In genomic region chr18:75314117-75314516, GRCh38 we compare ENCODE assay signal across 22 cellular contexts.
DNase-seq lines count a peak whose midpoint lies in the region; ATAC-seq and TF ChIP-seq lines count a peak whose summit lies in the region.
"Had no signal": no experiment of that assay in that cellular context is flagged by ENCODE, and none has a peak within 500 bp of the region (broad histone marks: within the 10 kb centered on the region; RNA-seq: fewer than 3 reads in every experiment).

No MANE protein-coding gene starts in this region.

- H3K27ac Mint-ChIP-seq in HFFc6 (no peak overlapping the region), mesothelial cell of epicardium (no peak overlapping the region)
- H3K27ac Mint-ChIP-seq: activated CD4-positive, alpha-beta T cell treated with anti-CD3 and anti-CD28 coated beads for 36 hours; natural killer cell; T-helper 2 cell treated with Interferon-gamma antibody and Interleukin-4, amounts not matched to agents 5 μg/mL and 100 μg/mL, for 36 hours had no signal

- ATAC-seq in HG03460 (IDR thresholded peaks at IDR 0.05; ENCODE audit: unreplicated experiment) = no peak
- ATAC-seq: activated CD4-positive, alpha-beta T cell treated with anti-CD3 and anti-CD28 coated beads for 36 hours; heart left ventricle; natural killer cell had no signal

- H3K4me3 Mint-ChIP-seq in HFFc6 = peak overlapping the region; percentile 22; the same call in 1 of the 2 replicates
- no peak overlapping the region for H3K4me3 Mint-ChIP-seq in mesothelial cell of epicardium
- H3K4me3 Mint-ChIP-seq: activated CD4-positive, alpha-beta T cell treated with anti-CD3 and anti-CD28 coated beads for 36 hours; CD8-positive, alpha-beta memory T cell; natural killer cell; T-helper 2 cell treated with Interferon-gamma antibody and Interleukin-4, amounts not matched to agents 5 μg/mL and 100 μg/mL, for 36 hours had no signal

- H3K36me3 Mint-ChIP-seq in HFFc6 (ENCODE audit: low read depth) = no peaks in the 10 kb centered on the region
- H3K36me3 Mint-ChIP-seq in mesothelial cell of epicardium = no peaks in the 10 kb centered on the region
- H3K36me3 Mint-ChIP-seq: natural killer cell had no signal

- in situ Hi-C loops in SK-MEL-5 (cut with HindIII; ENCODE audit: low pct_unique_long_range_greater_than_20kb, low sequenced_read_pairs) = no loop called here
- in situ Hi-C loops in ACHN (cut with HindIII; ENCODE audit: low pct_ligation_motif_present, low pct_unique_long_range_greater_than_20kb, low sequenced_read_pairs) = no loop called here

- TF ChIP-seq CTCF in HFFc6 (IDR thresholded peaks at IDR 0.05) (peak; percentile 37), fibroblast of villous mesenchyme (IDR thresholded peaks at IDR 0.05; ENCODE audit: insufficient read depth, low read depth, low read length) (peak; percentile 21), mesothelial cell of epicardium (IDR thresholded peaks at IDR 0.05; ENCODE audit: unreplicated experiment) (no peak)

- H3K9me3 Mint-ChIP-seq in HFFc6 = peaks cover 4% of the 10 kb centered on the region; the same call in 1 of the 2 replicates
- peaks cover 13% of the 10 kb centered on the region for H3K9me3 Mint-ChIP-seq in mesothelial cell of epicardium
- H3K9me3 Mint-ChIP-seq: natural killer cell; T-helper 2 cell treated with Interferon-gamma antibody and Interleukin-4, amounts not matched to agents 5 μg/mL and 100 μg/mL, for 36 hours had no signal

- H3K27me3 Mint-ChIP-seq in HFFc6 (ENCODE audit: insufficient read depth) (peaks cover 11% of the 10 kb centered on the region), mesothelial cell of epicardium (ENCODE audit: low read depth) (no peaks in the 10 kb centered on the region)

- no peaks in the 10 kb centered on the region for H3K4me1 Mint-ChIP-seq in HFFc6 (ENCODE audit: low read depth)
- no peaks in the 10 kb centered on the region for H3K4me1 Mint-ChIP-seq in mesothelial cell of epicardium
- H3K4me1 Mint-ChIP-seq: activated CD4-positive, alpha-beta T cell treated with anti-CD3 and anti-CD28 coated beads for 36 hours; natural killer cell had no signal

- no peak overlapping the region for H3K4me3 ChIP-seq in fibroblast of villous mesenchyme (ENCODE audit: low read depth, low read length)
- H3K4me3 ChIP-seq: heart left ventricle, skin epidermis had no signal

- peak; percentile 4 for DNase-seq in COLO829 (ENCODE audit: low spot score)
- no peak for DNase-seq in HFFc6
- peak; percentile 48 for DNase-seq in SK-MEL-5 (ENCODE audit: low read depth, low spot score)
- DNase-seq in fibroblast of villous mesenchyme (ENCODE audit: low read depth) = no peak
- DNase-seq in mesothelial cell of epicardium (ENCODE audit: low spot score in 2 of 2, unreplicated experiment in 2 of 2) = no peak
- DNase-seq in ACHN = no peak
- DNase-seq in dermis blood vessel endothelial cell = no peak
- DNase-seq: activated CD4-positive, alpha-beta T cell treated with anti-CD3 and anti-CD28 coated beads for 36 hours; CD8-positive, alpha-beta memory T cell; effector CD4-positive, alpha-beta T cell; HCEC 1CT; heart left ventricle; mammary epithelial cell; MM.1S; natural killer cell; NCI-H1694 treated with DMSO at 0.1 percent for 48 hours; NCI-H345; posterior cingulate gyrus; stimulated activated CD4-positive, alpha-beta T cell treated with anti-CD3 and anti-CD28 coated beads, Interleukin-4, amount 100 ng/mL, for 1 hour had no signal

Comparison
In these comparisons a context has a peak if more than half of its experiments do, and no peak if none do; other contexts are left out.
1. DNase-seq: peak in COLO829 (single experiment) and SK-MEL-5 (single experiment); none in HFFc6 (single experiment), fibroblast of villous mesenchyme (single experiment), mesothelial cell of epicardium (0 of 2), ACHN (single experiment) and dermis blood vessel endothelial cell (single experiment).